Comparison of ENCODE assay signal across 23 cellular contexts in the genomic region with DNA sequence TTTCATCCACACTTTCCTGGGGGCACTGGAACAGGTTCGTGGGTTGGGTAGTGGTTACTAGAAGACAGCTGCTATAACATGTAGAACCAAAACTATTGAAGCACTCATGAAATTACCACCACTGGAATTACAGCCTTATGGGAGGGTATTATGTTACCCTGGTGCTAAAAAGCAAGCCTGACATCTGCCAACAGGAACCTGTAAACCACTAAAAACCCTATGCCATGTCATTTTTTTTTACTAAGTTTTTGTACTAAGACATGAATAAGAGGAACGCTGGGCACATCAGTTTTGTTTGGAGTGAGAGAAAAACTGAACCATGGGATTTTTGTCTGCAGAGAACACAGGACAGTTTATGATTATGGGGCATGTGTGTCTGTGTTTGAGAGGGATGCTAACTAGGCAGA. TPM values are rescaled to one million over a fixed set of nuclear protein-coding genes. Genes with fewer than 3 reads are reported as not detected.
DNase-seq lines count a peak whose midpoint lies in the region; ATAC-seq, FAIRE-seq and TF ChIP-seq lines count a peak whose summit lies in the region.
"Had no signal": no experiment of that assay in that cellular context is flagged by ENCODE, and none has a peak within 500 bp of the region (broad histone marks: within the 10 kb centered on the region; RNA-seq: fewer than 3 reads in every experiment).

No MANE protein-coding gene starts in this region.

- peak overlapping the region; percentile 20; the same call in 1 of the 2 replicates for H3K4me2 ChIP-seq in K562 (ENCODE audit: insufficient read depth, low read length)
- H3K4me2 ChIP-seq: A549, KMS-11 had no signal

- H3K4me1 ChIP-seq in K562 (replicated peaks in 1 of 2; ENCODE audit: control insufficient read depth in 2 of 2, insufficient read depth in 2 of 2, low read length in 2 of 2), result peaks cover 14 to 20% of the 10 kb centered on the region in 2 experiments

- no TSS peak for BruUV-seq in K562 (replicated peaks; lab: Mats Ljungman, UMichigan)

- H3K9me3 ChIP-seq in K562 (replicated peaks; ENCODE audit: control insufficient read depth, insufficient read depth, low read depth, low read length), result no peaks in the 10 kb centered on the region
- H3K9me3 ChIP-seq: A549, Caco-2, MG63 had no signal

- no peak overlapping the region for H3K4me3 ChIP-seq in K562
- H3K4me3 ChIP-seq: A549, MG63 had no signal

- in situ Hi-C loops in K562 (cut with MboI), result no loop called here

- FAIRE-seq in K562 (lab: Jason Lieb, UNC), result no peak
- FAIRE-seq: A549, H1 had no signal

- H3K9ac ChIP-seq in K562 (ENCODE audit: insufficient read depth in 1 of 2, low read depth in 2 of 2, low read length in 2 of 2), result no peak overlapping the region; a peak in 1 of 4 replicates
- H3K9ac ChIP-seq: KMS-11 had no signal

- no peak for TF ChIP-seq POLR2A in K562 (conservative IDR thresholded peaks at IDR 0.05)

- H3K36me3 ChIP-seq in K562 (ENCODE audit: control insufficient read depth, insufficient read depth, low read length), result no peaks in the 10 kb centered on the region
- H3K36me3 ChIP-seq: MG63 had no signal

- H3K9me3 Mint-ChIP-seq in WTC11, result peaks cover 7% of the 10 kb centered on the region
- H3K9me3 Mint-ChIP-seq: CD4-positive, alpha-beta T cell had no signal

- DNase-seq in NCI-H748 (lab: John Stamatoyannopoulos, UW; ENCODE audit: unreplicated experiment) (peak; percentile 64), NCI-H748 treated with DMSO at 0.1 percent for 48 hours (lab: John Stamatoyannopoulos, UW) (no peak), NCI-H2171 (lab: John Stamatoyannopoulos, UW) (peak; percentile 92), K562 (ENCODE audit: extremely low read depth in 1 of 4, low spot score in 3 of 4) (peak in 1 of 4 experiments; percentile 5), WTC11 (ENCODE audit: low spot score) (no peak), NCI-H82 (lab: John Stamatoyannopoulos, UW) (no peak)
- DNase-seq: Caco-2; CD4-positive, alpha-beta T cell; GF-D8; MG63; NCI-H1048; NCI-H1436; NCI-H526 treated with DMSO at 0.1 percent for 48 hours; PC-3; RPMI8226; SHP77 treated with DMSO at 0.1 percent for 48 hours; T-helper 1 cell; T-helper 9 cell had no signal

- peak overlapping the region; percentile 11; the same call in 1 of the 2 replicates for H2AFZ ChIP-seq in K562 (ENCODE audit: low read depth, low read length)

- no peaks in the 10 kb centered on the region for H3K27me3 Mint-ChIP-seq in WTC11 (ENCODE audit: low read depth)
- H3K27me3 Mint-ChIP-seq: CD4-positive, alpha-beta T cell had no signal

- WGBS in K562 (ENCODE audit: insufficient coverage, low coverage, missing lambda C conversion rate), result 9% methylated on average over 2 of the region's 2 CpGs

- POLR2A ChIA-PET in K562 (lab: Yijun Ruan, JAX) (interaction anchor here (0.7 to 1.8 kb wide), 4 partner anchors 14 to 67 kb away, joined by 3 to 5 read pairs (median 4); a partner anchor contains a TSS), WTC11 (lab: Charles Lee) (no interaction called here)

- H3K79me2 ChIP-seq in K562 (ENCODE audit: control insufficient read depth, insufficient read depth, low read length), result no peaks in the 10 kb centered on the region

- TF ChIP-seq CTCF in K562 (IDR thresholded peaks at IDR 0.05 in 2 of 3, conservative IDR thresholded peaks at IDR 0.05 in 1 of 3; ENCODE audit: insufficient read depth in 2 of 3, low read depth in 1 of 3, low read length in 3 of 3) (no peak), WTC11 (IDR thresholded peaks at IDR 0.05) (no peak)

- CTCF ChIA-PET in K562 (lab: Yijun Ruan, JAX; ENCODE audit: low intra/inter-chr PET ratio), result no interaction called here
- CTCF ChIA-PET in WTC11 (lab: Charles Lee), result no interaction called here

- H3K27me3 ChIP-seq in K562 (ENCODE audit: control insufficient read depth in 2 of 2, insufficient read depth in 2 of 2, low read length in 2 of 2), result no peaks in the 10 kb centered on the region
- H3K27me3 ChIP-seq: MG63 had no signal

- no peak overlapping the region for H3K27ac ChIP-seq in K562 (ENCODE audit: extremely low read depth, low read depth, low read length)
- H3K27ac ChIP-seq: KMS-11 had no signal

- no peak overlapping the region for H3K27ac Mint-ChIP-seq in WTC11
- H3K27ac Mint-ChIP-seq: CD4-positive, alpha-beta T cell had no signal

- no peaks in the 10 kb centered on the region for H3K36me3 Mint-ChIP-seq in WTC11

- TF ChIP-seq RAD21 in K562 (CRISPR knock-in tag; conservative IDR thresholded peaks at IDR 0.05 in 1 of 2, IDR thresholded peaks at IDR 0.05 in 1 of 2), result no peak

- H4K20me1 ChIP-seq in K562 (replicated peaks; ENCODE audit: control insufficient read depth, insufficient read depth, low read length), result no peaks in the 10 kb centered on the region

- no peak for TF ChIP-seq EP300 in K562 (IDR thresholded peaks at IDR 0.05; ENCODE audit: low read length)

- no peak overlapping the region for H3K4me3 Mint-ChIP-seq in WTC11
- H3K4me3 Mint-ChIP-seq: CD4-positive, alpha-beta T cell had no signal

- peaks cover 5% of the 10 kb centered on the region for H3K9me1 ChIP-seq in K562 (ENCODE audit: control insufficient read depth, insufficient read depth, low read length)

- ATAC-seq in K562 (no peak; the same call in 2 of the 3 replicates), HG03520 (IDR thresholded peaks at IDR 0.05; ENCODE audit: unreplicated experiment) (no peak), WTC11 (no peak)
- ATAC-seq: PC-3, SK-N-SH treated with all-trans-retinoic acid at 6 μM for 48 hours had no signal

- intact Hi-C loops in K562 (cut with micrococcal nuclease), result loop anchor here (5.0 kb wide), 1 partner anchor 65 kb away; a partner anchor contains a TSS

- H3K4me1 Mint-ChIP-seq in WTC11, result peaks cover 9% of the 10 kb centered on the region

TF ChIP-seq in K562, 482 proteins besides CTCF, POLR2A, EP300 and RAD21:
- TF ChIP-seq ZFX (CRISPR knock-in tag; IDR thresholded peaks at IDR 0.05), result no peak
- TF ChIP-seq RBM14 (IDR thresholded peaks at IDR 0.05; ENCODE audit: borderline replicate concordance, insufficient read depth, low read depth, low read length), result no peak
- no peak for TF ChIP-seq TCF7L2 (IDR thresholded peaks at IDR 0.05; ENCODE audit: low read depth, low read length)
TF ChIP-seq in K562: peak in this region for 0.

TF ChIP-seq in WTC11, 78 proteins besides CTCF, POLR2A, EP300 and RAD21 (continues in another document):
- TF ChIP-seq, protein P1, sequence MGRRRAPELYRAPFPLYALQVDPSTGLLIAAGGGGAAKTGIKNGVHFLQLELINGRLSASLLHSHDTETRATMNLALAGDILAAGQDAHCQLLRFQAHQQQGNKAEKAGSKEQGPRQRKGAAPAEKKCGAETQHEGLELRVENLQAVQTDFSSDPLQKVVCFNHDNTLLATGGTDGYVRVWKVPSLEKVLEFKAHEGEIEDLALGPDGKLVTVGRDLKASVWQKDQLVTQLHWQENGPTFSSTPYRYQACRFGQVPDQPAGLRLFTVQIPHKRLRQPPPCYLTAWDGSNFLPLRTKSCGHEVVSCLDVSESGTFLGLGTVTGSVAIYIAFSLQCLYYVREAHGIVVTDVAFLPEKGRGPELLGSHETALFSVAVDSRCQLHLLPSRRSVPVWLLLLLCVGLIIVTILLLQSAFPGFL (CRISPR knock-in tag; IDR thresholded peaks at IDR 0.05; ENCODE audit: borderline replicate concordance), result no peak
- TF ChIP-seq FOXP1 (CRISPR knock-in tag; IDR thresholded peaks at IDR 0.05; ENCODE audit: borderline replicate concordance), result no peak
- TF ChIP-seq, protein P2, sequence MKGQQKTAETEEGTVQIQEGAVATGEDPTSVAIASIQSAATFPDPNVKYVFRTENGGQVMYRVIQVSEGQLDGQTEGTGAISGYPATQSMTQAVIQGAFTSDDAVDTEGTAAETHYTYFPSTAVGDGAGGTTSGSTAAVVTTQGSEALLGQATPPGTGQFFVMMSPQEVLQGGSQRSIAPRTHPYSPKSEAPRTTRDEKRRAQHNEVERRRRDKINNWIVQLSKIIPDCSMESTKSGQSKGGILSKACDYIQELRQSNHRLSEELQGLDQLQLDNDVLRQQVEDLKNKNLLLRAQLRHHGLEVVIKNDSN (CRISPR knock-in tag; IDR thresholded peaks at IDR 0.05), result no peak

RNA-seq across cellular contexts. Expression of a gene that starts 4.8 kb away (rescaled TPM):
- total RNA-seq in K562 (2011; cell fraction: chromatin; rRNA removed; ENCODE audit: low replicate concordance), result not detected in 2 replicates
- total RNA-seq in K562 (2011; cell fraction: nucleolus; rRNA removed), result not detected in 2 replicates
- not detected in 2 replicates for total RNA-seq in K562 (2011; cell fraction: nucleoplasm; rRNA removed)
- total RNA-seq in K562 (2014; rRNA removed) (not detected in 2 replicates), K562 (2014; rRNA removed; fragmentation: Illumina TruSeq; extraction: Trizol) (not detected in 2 replicates), K562 (2015; rRNA removed; fragmentation: Illumina TruSeq; extraction: Trizol) (not detected in 2 replicates), K562 (2021) (not detected in 2 replicates), WTC11 (2021) (1.4 to 2.2 TPM (median 1.9 TPM) in 3 replicates)
- polyA plus RNA-seq in K562 (2011; rRNA removed) (0.11 TPM in 1 of 2 replicates, not detected in the other), K562 (2014; fragmentation: Illumina TruSeq; extraction: Trizol) (not detected in 2 replicates), K562 (2014; fragmentation: Nextera tagmentation; extraction: Ambion mirVana) (not detected), K562 (2014; rRNA removed) (not detected in 2 replicates)
- 0.06 TPM in 1 of 2 replicates, not detected in the other for polyA plus RNA-seq in K562 (2011; cell fraction: cytosol; rRNA removed)
- 0.04 TPM in 1 of 2 replicates, not detected in the other for polyA plus RNA-seq in K562 (2011; cell fraction: nucleus; rRNA removed)
- not detected in 2 replicates for polyA plus RNA-seq in K562 (2012)
- not detected in 2 replicates for polyA minus RNA-seq in K562 (2011; rRNA and poly(A)+ RNA removed)
- not detected in 2 replicates for polyA minus RNA-seq in K562 (2011; cell fraction: cytosol; rRNA and poly(A)+ RNA removed)
- not detected in 2 replicates for polyA minus RNA-seq in K562 (2011; cell fraction: nucleus; rRNA and poly(A)+ RNA removed)
- total RNA-seq: H1 had no signal

Comparison
In these comparisons a context has a peak if more than half of its experiments do, and no peak if none do; other contexts are left out.
1. DNase-seq: peak in NCI-H748 (single experiment) and NCI-H2171 (single experiment); none in NCI-H748 treated with DMSO at 0.1 percent for 48 hours (single experiment), WTC11 (single experiment) and NCI-H82 (single experiment).